In the genomic region with DNA sequence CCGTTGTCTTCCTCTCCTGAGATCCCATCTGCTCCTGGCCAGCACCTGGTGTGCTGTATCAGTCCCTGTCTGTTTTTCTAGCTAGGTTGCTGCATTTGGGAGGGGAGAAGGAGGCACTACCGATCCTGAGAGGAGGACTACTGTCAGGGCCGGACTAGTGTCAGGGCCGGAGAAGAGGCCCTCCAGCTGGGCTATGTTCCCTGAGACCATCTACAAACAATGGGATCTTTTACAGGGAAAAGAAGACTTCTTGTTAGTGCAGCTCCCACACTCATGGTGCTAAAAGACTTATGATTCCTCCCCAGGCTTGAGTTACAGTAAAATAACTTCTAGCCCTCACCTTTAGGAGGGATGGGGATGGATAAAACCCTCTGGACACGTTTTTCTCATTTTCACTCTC, we compare ENCODE assay signal across 22 cellular contexts.
"Had no signal": no experiment of that assay in that cellular context is flagged by ENCODE, and none has a peak within 500 bp of the region (broad histone marks: within the 10 kb centered on the region; RNA-seq: fewer than 3 reads in every experiment).

No MANE protein-coding gene starts in this region.

- H3K4me1 ChIP-seq: breast epithelium, psoas muscle, transverse colon, uterus had no signal

- H3K9me3 Mint-ChIP-seq: activated naive CD4-positive, alpha-beta T cell treated with anti-CD3 and anti-CD28 coated beads, Interleukin-2, amount 50 U/mL, for 24 hours; activated T-helper 1 cell treated with anti-CD3 and anti-CD28 coated beads, Interleukin-12 subunit alpha, Interleukin-12 subunit beta, Interleukin-2, Interleukin-4 antibody, amounts not matched to agents 30 ng/mL and 10 ng/mL and 1 ng/mL, durations not matched to agents 14 hours and 24 hours and 36 hours; immature natural killer cell had no signal

- DNase-seq: activated CD4-positive, alpha-beta T cell treated with anti-CD3 and anti-CD28 coated beads for 1 hour; activated CD4-positive, alpha-beta T cell treated with anti-CD3 and anti-CD28 coated beads, Interleukin-2, amount 50 U/mL, for 1 hour; activated CD8-positive, alpha-beta T cell treated with anti-CD3 and anti-CD28 coated beads, Interleukin-2, amount 10 ng/mL, durations not matched to agents 7 days and 5 days; activated gamma-delta T cell; cortex of kidney; immature natural killer cell; kidney glomerular epithelial cell; left ventricle myocardium superior; mammary epithelial cell; naive thymus-derived CD4-positive, alpha-beta T cell; ovary; psoas muscle; stimulated activated CD4-positive, alpha-beta T cell treated with anti-CD3 and anti-CD28 coated beads, Interleukin-4, amount 100 ng/mL, for 24 hours; stimulated activated naive CD8-positive, alpha-beta T cell treated with anti-CD3 and anti-CD28 coated beads, Interleukin-15, Interleukin-2, amounts not matched to agents 100 U/mL and 50 U/mL, for 24 hours; T-helper 1 cell; T-helper 9 cell; transverse colon; uterus had no signal

- H3K4me3 ChIP-seq: breast epithelium, ovary, psoas muscle, right atrium auricular region, transverse colon, uterus had no signal

- H3K27ac ChIP-seq: breast epithelium, ovary, psoas muscle, right atrium auricular region, transverse colon, uterus had no signal

- H3K27me3 Mint-ChIP-seq: activated naive CD4-positive, alpha-beta T cell treated with anti-CD3 and anti-CD28 coated beads, Interleukin-2, amount 50 U/mL, for 24 hours had no signal

- H3K27ac Mint-ChIP-seq: activated CD8-positive, alpha-beta T cell treated with anti-CD3 and anti-CD28 coated beads, Interleukin-2, amount 10 ng/mL, durations not matched to agents 7 days and 5 days; activated naive CD4-positive, alpha-beta T cell treated with anti-CD3 and anti-CD28 coated beads, Interleukin-2, amount 50 U/mL, for 24 hours; activated T-helper 1 cell treated with anti-CD3 and anti-CD28 coated beads, Interleukin-12 subunit alpha, Interleukin-12 subunit beta, Interleukin-2, Interleukin-4 antibody, amounts not matched to agents 30 ng/mL and 10 ng/mL and 1 ng/mL, durations not matched to agents 14 hours and 24 hours and 36 hours; immature natural killer cell; naive thymus-derived CD4-positive, alpha-beta T cell had no signal

- H3K4me1 Mint-ChIP-seq: activated naive CD4-positive, alpha-beta T cell treated with anti-CD3 and anti-CD28 coated beads, Interleukin-2, amount 50 U/mL, for 24 hours had no signal

- ATAC-seq: activated CD8-positive, alpha-beta T cell treated with anti-CD3 and anti-CD28 coated beads, Interleukin-2, amount 10 ng/mL, durations not matched to agents 7 days and 5 days; left ventricle myocardium superior; naive thymus-derived CD4-positive, alpha-beta T cell; psoas muscle; stimulated activated naive CD8-positive, alpha-beta T cell treated with anti-CD3 and anti-CD28 coated beads, Interleukin-15, Interleukin-2, amounts not matched to agents 100 U/mL and 50 U/mL, for 24 hours had no signal

- H3K9me3 ChIP-seq: breast epithelium, ovary, psoas muscle, right atrium auricular region, transverse colon, uterus had no signal

- H3K27me3 ChIP-seq: breast epithelium, ovary, right atrium auricular region, transverse colon, uterus had no signal

- H3K36me3 ChIP-seq: breast epithelium, ovary, right atrium auricular region, transverse colon, uterus had no signal

- H3K4me3 Mint-ChIP-seq: activated CD8-positive, alpha-beta T cell treated with anti-CD3 and anti-CD28 coated beads, Interleukin-2, amount 10 ng/mL, durations not matched to agents 7 days and 5 days; activated naive CD4-positive, alpha-beta T cell treated with anti-CD3 and anti-CD28 coated beads, Interleukin-2, amount 50 U/mL, for 24 hours; activated T-helper 1 cell treated with anti-CD3 and anti-CD28 coated beads, Interleukin-12 subunit alpha, Interleukin-12 subunit beta, Interleukin-2, Interleukin-4 antibody, amounts not matched to agents 30 ng/mL and 10 ng/mL and 1 ng/mL, durations not matched to agents 14 hours and 24 hours and 36 hours; immature natural killer cell; naive thymus-derived CD4-positive, alpha-beta T cell had no signal

- H3K36me3 Mint-ChIP-seq: activated naive CD4-positive, alpha-beta T cell treated with anti-CD3 and anti-CD28 coated beads, Interleukin-2, amount 50 U/mL, for 24 hours; immature natural killer cell; naive thymus-derived CD4-positive, alpha-beta T cell had no signal
